ENCODE assay signal across 8 cellular contexts in genomic region chr1:36349241-36349671, GRCh38. TPM values are rescaled to one million over a fixed set of nuclear protein-coding genes. Genes with fewer than 3 reads are reported as not detected.
A peak's percentile ranks its signal among the peaks of the same experiment; 100 is the strongest.
DNase-seq lines count a peak whose midpoint lies in the region; ATAC-seq lines count a peak whose summit lies in the region.

No MANE protein-coding gene starts in this region.

- H3K79me1 ChIP-seq in mesendoderm (ENCODE audit: low read length) = no peaks in the 10 kb centered on the region

- H4K5ac ChIP-seq in mesendoderm (ENCODE audit: low read length) = no peak overlapping the region

- no peak overlapping the region for H3K23ac ChIP-seq in mesendoderm (ENCODE audit: low read length)

- H3K4me1 ChIP-seq in ACC112 (ENCODE audit: control insufficient read depth, insufficient read depth, low read length, unreplicated experiment) = peaks cover 54% of the 10 kb centered on the region
- H3K4me1 ChIP-seq in esophagus (ENCODE audit: control insufficient read depth in 2 of 2, insufficient read depth in 2 of 2, low read length in 1 of 2) = peaks cover 5 to 31% of the 10 kb centered on the region in 2 donors
- no peaks in the 10 kb centered on the region for H3K4me1 ChIP-seq in mesendoderm (ENCODE audit: control insufficient read depth, low read depth, low read length)

- H2AFZ ChIP-seq in ACC112 (ENCODE audit: low read length, unreplicated experiment) = no peak overlapping the region

- peak overlapping the region; percentile 99 for H3K27ac ChIP-seq in ACC112 (ENCODE audit: low read depth, low read length)
- peak overlapping the region; percentile 85 to 89 for H3K27ac ChIP-seq in esophagus (ENCODE audit: low read depth in 2 of 2, low read length in 1 of 2)
- H3K27ac ChIP-seq in mesendoderm (ENCODE audit: low read depth, low read length) = no peak overlapping the region

- H3K9ac ChIP-seq in mesendoderm (ENCODE audit: low read length) = no peak overlapping the region

- H3K79me2 ChIP-seq in ACC112 (ENCODE audit: control insufficient read depth, insufficient read depth, low read length, unreplicated experiment) (no peaks in the 10 kb centered on the region), mesendoderm (ENCODE audit: control insufficient read depth, insufficient read depth, low read length) (no peaks in the 10 kb centered on the region)

- WGBS in esophagus, 2 donors = 54 to 59% methylated on average over 7 of the region's 7 CpGs
- WGBS in mesendoderm (ENCODE audit: extremely low coverage, insufficient coverage, low lambda C conversion rate) = no CpG with 5 or more reads among the region's 7 CpGs

- no peak overlapping the region for H3K18ac ChIP-seq in mesendoderm (ENCODE audit: low read length)

- no peak overlapping the region for H3K4me2 ChIP-seq in mesendoderm (ENCODE audit: low read length)

- ATAC-seq in GM19328 (IDR thresholded peaks at IDR 0.05; ENCODE audit: unreplicated experiment) = peak; percentile 60
- peak; percentile 61 for ATAC-seq in HG03442 (IDR thresholded peaks at IDR 0.05; ENCODE audit: unreplicated experiment)

- no peak overlapping the region for H3K4me3 ChIP-seq in ACC112 (ENCODE audit: low read depth, low read length)
- no peak overlapping the region for H3K4me3 ChIP-seq in esophagus (ENCODE audit: low read depth in 1 of 2, low read length in 2 of 2)
- no peak overlapping the region for H3K4me3 ChIP-seq in mesendoderm (ENCODE audit: low read length)

- no peaks in the 10 kb centered on the region for H3K9me3 ChIP-seq in esophagus (ENCODE audit: control insufficient read depth in 2 of 2, insufficient read depth in 1 of 2, low read depth in 1 of 2, low read length in 1 of 2)

- H2AK5ac ChIP-seq in mesendoderm (ENCODE audit: low read length) = no peak overlapping the region

- H3K27me3 ChIP-seq in ACC112 (ENCODE audit: insufficient read depth, low read length) = no peaks in the 10 kb centered on the region
- no peaks in the 10 kb centered on the region for H3K27me3 ChIP-seq in esophagus (ENCODE audit: control insufficient read depth in 1 of 2, insufficient read depth in 2 of 2, low read length in 2 of 2)
- H3K27me3 ChIP-seq in mesendoderm (ENCODE audit: insufficient read depth, low read length, poor library complexity) = no peaks in the 10 kb centered on the region

- H3K56ac ChIP-seq in mesendoderm (ENCODE audit: low read length) = no peak overlapping the region

- no peak overlapping the region for H2BK120ac ChIP-seq in mesendoderm (ENCODE audit: low read depth, low read length)

- H3K4ac ChIP-seq in mesendoderm (ENCODE audit: low read depth, low read length) = no peak overlapping the region

- H2BK15ac ChIP-seq in mesendoderm (replicated peaks; ENCODE audit: low read depth) = no peak overlapping the region

- DNase-seq in epidermal melanocyte (ENCODE audit: insufficient read length, low spot score) (no peak), mesendoderm (no peak)
- DNase-seq in effector CD8-positive, alpha-beta T cell (lab: John Stamatoyannopoulos, UW) = no peak
- no peak for DNase-seq in activated CD4-positive, CD25-positive, alpha-beta regulatory T cell (lab: John Stamatoyannopoulos, UW)

- H2BK5ac ChIP-seq in mesendoderm (ENCODE audit: low read length) = no peak overlapping the region

- H4K8ac ChIP-seq in mesendoderm (ENCODE audit: low read depth, low read length) = no peak overlapping the region

- H3K36me3 ChIP-seq in ACC112 (ENCODE audit: insufficient read depth, low read length) (0 out of 2 replicates have a peak, but pooled peaks cover 4% of the 10 kb centered on the region), esophagus (ENCODE audit: control insufficient read depth in 2 of 2, insufficient read depth in 2 of 2, low read length in 1 of 2) (peaks cover 10 to 58% of the 10 kb centered on the region in 2 donors), mesendoderm (ENCODE audit: control insufficient read depth, insufficient read depth, low read length) (peaks cover 13% of the 10 kb centered on the region)

RNA-seq across cellular contexts. Expression of gene EVA1B, which starts 25.8 kb away (rescaled TPM):
- polyA plus RNA-seq in esophagus = 1 to 10 TPM; 6.1 to 9.3 TPM
- polyA plus RNA-seq in mesendoderm (2013, experiment 1 of 2) = 8.1 TPM
- polyA plus RNA-seq in mesendoderm (2013, experiment 2 of 2) = 7.6 TPM

RNA-seq across cellular contexts. Expression of gene STK40, which starts 36.5 kb away (rescaled TPM):
- 10 to 100 TPM; 33.9 to 34.5 TPM for polyA plus RNA-seq in esophagus
- 27.9 TPM for polyA plus RNA-seq in mesendoderm (2013, experiment 1 of 2)
- 28.0 TPM for polyA plus RNA-seq in mesendoderm (2013, experiment 2 of 2)

RNA-seq across cellular contexts. Expression of gene SH3D21, which starts 43.1 kb away (rescaled TPM):
- 10 to 100 TPM in 1 of 2 donors, 1 to 10 TPM in 1; 3.9 to 15.6 TPM for polyA plus RNA-seq in esophagus
- polyA plus RNA-seq in mesendoderm (2013, experiment 1 of 2) = 2.9 TPM
- polyA plus RNA-seq in mesendoderm (2013, experiment 2 of 2) = 3.2 TPM

RNA-seq across cellular contexts. Expression of gene LSM10, which starts 48.5 kb away (rescaled TPM):
- 10 to 100 TPM; 16.8 to 30.7 TPM for polyA plus RNA-seq in esophagus
- 64.1 TPM for polyA plus RNA-seq in mesendoderm (2013, experiment 1 of 2)
- polyA plus RNA-seq in mesendoderm (2013, experiment 2 of 2) = 62.9 TPM
